8 cellular contexts compared by ENCODE assay signal in the genomic region with DNA sequence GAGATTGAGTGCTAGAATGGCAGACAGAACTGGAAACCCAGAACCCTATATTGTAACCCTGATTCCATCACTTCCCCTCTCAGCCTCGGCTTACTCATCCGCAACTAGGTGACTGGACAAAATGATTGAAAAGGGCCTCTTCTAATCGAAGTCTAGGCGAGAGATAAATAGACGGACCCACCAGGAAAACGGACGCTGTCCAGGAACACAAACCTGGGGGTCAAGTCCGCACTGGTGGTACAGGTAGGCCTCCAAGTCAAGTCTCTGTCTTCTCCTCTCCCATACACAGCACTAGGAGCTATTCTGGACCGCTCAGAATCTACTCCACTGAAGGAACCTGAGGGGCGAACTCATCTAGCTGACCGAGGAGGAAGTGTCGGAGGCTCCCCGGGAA. TPM values are rescaled to one million over a fixed set of nuclear protein-coding genes. Genes with fewer than 3 reads are reported as not detected.
DNase-seq lines count a peak whose midpoint lies in the region; ATAC-seq and TF ChIP-seq lines count a peak whose summit lies in the region.

No MANE protein-coding gene starts in this region.

- TF ChIP-seq CTCF in LNCaP clone FGC (IDR thresholded peaks at IDR 0.05; ENCODE audit: control insufficient read depth, extremely low read depth, insufficient read depth) = no peak

- H3K9me3 Mint-ChIP-seq in activated naive CD8-positive, alpha-beta T cell (ENCODE audit: low read depth) = no peaks in the 10 kb centered on the region
- H3K9me3 Mint-ChIP-seq in stimulated activated naive CD8-positive, alpha-beta T cell treated with anti-CD3 and anti-CD28 coated beads, Interleukin-15, amount 100 ng/mL, for 72 hours = no peaks in the 10 kb centered on the region

- H3K4me1 Mint-ChIP-seq in activated naive CD8-positive, alpha-beta T cell (ENCODE audit: low read depth) = peaks cover 29% of the 10 kb centered on the region
- peaks cover 28% of the 10 kb centered on the region for H3K4me1 Mint-ChIP-seq in stimulated activated naive CD8-positive, alpha-beta T cell treated with anti-CD3 and anti-CD28 coated beads, Interleukin-15, amount 100 ng/mL, for 72 hours

- peaks cover 37% of the 10 kb centered on the region for H3K36me3 ChIP-seq in iPS-20b (ENCODE audit: insufficient read depth, low read depth, low read length)

- DNase-seq in GM03348 (ENCODE audit: low spot score) = peak; percentile 33
- no peak for DNase-seq in LNCaP clone FGC (ENCODE audit: low read depth)
- DNase-seq in stimulated activated naive CD8-positive, alpha-beta T cell treated with anti-CD3 and anti-CD28 coated beads, Interleukin-15, amount 100 ng/mL, for 72 hours = no peak
- no peak for DNase-seq in DMS53 treated with DMSO at 0.1 percent for 48 hours (lab: John Stamatoyannopoulos, UW; ENCODE audit: unreplicated experiment)
- DNase-seq in posterior vena cava (ENCODE audit: low spot score) = no peak

- H3K4me1 ChIP-seq in iPS-20b (ENCODE audit: insufficient read depth, low read length) = peaks cover 6% of the 10 kb centered on the region; the same call in 1 of the 2 replicates

- peak overlapping the region; percentile 96 for H3K4me3 ChIP-seq in LNCaP clone FGC (ENCODE audit: low read depth, low read length)
- peak overlapping the region; percentile 85 for H3K4me3 ChIP-seq in iPS-20b (ENCODE audit: low read length)

- no peaks in the 10 kb centered on the region for H3K27me3 ChIP-seq in iPS-20b (ENCODE audit: insufficient read depth, low read length)

- H3K27ac ChIP-seq in iPS-20b (ENCODE audit: low read length) = peak overlapping the region; percentile 1

- peak overlapping the region; percentile 95 for H3K4me3 Mint-ChIP-seq in activated naive CD8-positive, alpha-beta T cell
- peak overlapping the region; percentile 92 to 94 for H3K4me3 Mint-ChIP-seq in stimulated activated naive CD8-positive, alpha-beta T cell treated with anti-CD3 and anti-CD28 coated beads, Interleukin-15, amount 100 ng/mL, for 72 hours

- peak overlapping the region; percentile 87 for H3K9ac ChIP-seq in iPS-20b (ENCODE audit: low read depth, low read length)

- no peaks in the 10 kb centered on the region for H3K27me3 Mint-ChIP-seq in activated naive CD8-positive, alpha-beta T cell
- no peaks in the 10 kb centered on the region for H3K27me3 Mint-ChIP-seq in stimulated activated naive CD8-positive, alpha-beta T cell treated with anti-CD3 and anti-CD28 coated beads, Interleukin-15, amount 100 ng/mL, for 72 hours

- peak overlapping the region; percentile 98 for H3K27ac Mint-ChIP-seq in activated naive CD8-positive, alpha-beta T cell
- peak overlapping the region; percentile 94 to 99 for H3K27ac Mint-ChIP-seq in stimulated activated naive CD8-positive, alpha-beta T cell treated with anti-CD3 and anti-CD28 coated beads, Interleukin-15, amount 100 ng/mL, for 72 hours

- ATAC-seq in GM21529 (IDR thresholded peaks at IDR 0.05; ENCODE audit: unreplicated experiment) = peak; percentile 1
- peak; percentile 59 for ATAC-seq in stimulated activated naive CD8-positive, alpha-beta T cell treated with anti-CD3 and anti-CD28 coated beads, Interleukin-15, amount 100 ng/mL, for 72 hours

- peaks cover 11% of the 10 kb centered on the region for H3K36me3 Mint-ChIP-seq in activated naive CD8-positive, alpha-beta T cell

- H3K9me3 ChIP-seq in iPS-20b (ENCODE audit: insufficient read depth, low read depth, low read length) = no peaks in the 10 kb centered on the region

- intact Hi-C loops in posterior vena cava (cut with DNase I) = no loop called here

RNA-seq across cellular contexts. Expression of gene PSMA1, which starts 0.5 kb away (rescaled TPM):
- 100 to 1,000 TPM; 112 to 140 TPM for total RNA-seq in posterior vena cava

RNA-seq across cellular contexts. Expression of gene COPB1, which starts 20.1 kb away (rescaled TPM):
- 100 to 1,000 TPM; 103 to 113 TPM for total RNA-seq in posterior vena cava
